Comparison of ENCODE assay signal across 30 cellular contexts in genomic region chr10:21217107-21217506, GRCh38.
"Had no signal": no experiment of that assay in that cellular context is flagged by ENCODE, and none has a peak within 500 bp of the region (broad histone marks: within the 10 kb centered on the region; RNA-seq: fewer than 3 reads in every experiment).

No MANE protein-coding gene starts in this region.

- H3K4me1 Mint-ChIP-seq: activated CD4-positive, alpha-beta T cell treated with anti-CD3 and anti-CD28 coated beads, Interleukin-2, amount 10 ng/mL, durations not matched to agents 7 days and 5 days; activated CD8-positive, alpha-beta memory T cell treated with anti-CD3 and anti-CD28 coated beads, Interleukin-2, amount 10 ng/mL, durations not matched to agents 7 days and 5 days; activated naive CD8-positive, alpha-beta T cell treated with anti-CD3 and anti-CD28 coated beads, Interleukin-2, amount 50 U/mL, for 24 hours; naive thymus-derived CD4-positive, alpha-beta T cell; T-cell had no signal

- FAIRE-seq: colon, endothelial cell of umbilical vein, TTC549 had no signal

- DNase-seq: activated CD4-positive, alpha-beta T cell treated with anti-CD3 and anti-CD28 coated beads, Interleukin-2, amount 10 ng/mL, durations not matched to agents 7 days and 5 days; activated CD4-positive, CD25-positive, alpha-beta regulatory T cell treated with anti-CD3 and anti-CD28 coated beads, Interleukin-2, amount 50 U/mL, for 72 hours; activated CD8-positive, alpha-beta memory T cell treated with anti-CD3 and anti-CD28 coated beads, Interleukin-2, amount 10 ng/mL, durations not matched to agents 7 days and 5 days; activated CD8-positive, alpha-beta T cell treated with anti-CD3 and anti-CD28 coated beads for 36 hours; activated gamma-delta T cell; activated naive CD4-positive, alpha-beta T cell treated with anti-CD3 and anti-CD28 coated beads, Interleukin-2, amount 50 U/mL, for 16 hours; activated naive CD8-positive, alpha-beta T cell treated with anti-CD3 and anti-CD28 coated beads, Interleukin-2, amount 50 U/mL, for 24 hours; activated T-cell treated with anti-CD3 and anti-CD28 coated beads for 4 hours; body of pancreas; caudate nucleus; effector memory CD4-positive, alpha-beta T cell; heart right ventricle; islet precursor cell; left colon; lower lobe of right lung; naive thymus-derived CD4-positive, alpha-beta T cell; stimulated activated CD4-positive, alpha-beta T cell treated with anti-CD3 and anti-CD28 coated beads, Interleukin-12 subunit alpha, Interleukin-12 subunit beta, amount 100 ng/mL, for 4 hours; T-cell; transverse colon; uterus; WERI-Rb-1 had no signal

- H3K9me3 ChIP-seq: body of pancreas, lower lobe of right lung, right atrium auricular region, transverse colon had no signal

- H3K4me1 ChIP-seq: body of pancreas, gastroesophageal sphincter, lower lobe of right lung, right atrium auricular region, transverse colon, uterus had no signal

- H3K27me3 ChIP-seq: body of pancreas, gastroesophageal sphincter, heart right ventricle, right atrium auricular region, transverse colon, uterus had no signal

- H3K4me3 Mint-ChIP-seq: activated CD4-positive, alpha-beta T cell treated with anti-CD3 and anti-CD28 coated beads, Interleukin-2, amount 10 ng/mL, durations not matched to agents 7 days and 5 days; activated CD8-positive, alpha-beta memory T cell treated with anti-CD3 and anti-CD28 coated beads, Interleukin-2, amount 10 ng/mL, durations not matched to agents 7 days and 5 days; activated CD8-positive, alpha-beta T cell treated with anti-CD3 and anti-CD28 coated beads for 36 hours; activated naive CD8-positive, alpha-beta T cell treated with anti-CD3 and anti-CD28 coated beads, Interleukin-2, amount 50 U/mL, for 24 hours; naive thymus-derived CD4-positive, alpha-beta T cell; neural crest cell; stimulated activated naive CD8-positive, alpha-beta T cell treated with anti-CD3 and anti-CD28 coated beads, Interleukin-15, Interleukin-2, amounts not matched to agents 100 ng/mL and 50 ng/mL, for 24 hours; T-cell; T-helper 2 cell treated with Interferon-gamma antibody and Interleukin-4, amounts not matched to agents 5 μg/mL and 100 μg/mL, for 36 hours had no signal

- H3K9me3 Mint-ChIP-seq: activated CD4-positive, alpha-beta T cell treated with anti-CD3 and anti-CD28 coated beads, Interleukin-2, amount 10 ng/mL, durations not matched to agents 7 days and 5 days; activated CD8-positive, alpha-beta T cell treated with anti-CD3 and anti-CD28 coated beads for 36 hours; activated naive CD8-positive, alpha-beta T cell treated with anti-CD3 and anti-CD28 coated beads, Interleukin-2, amount 50 U/mL, for 24 hours; neural crest cell; stimulated activated naive CD8-positive, alpha-beta T cell treated with anti-CD3 and anti-CD28 coated beads, Interleukin-15, Interleukin-2, amounts not matched to agents 100 ng/mL and 50 ng/mL, for 24 hours; T-cell; T-helper 2 cell treated with Interferon-gamma antibody and Interleukin-4, amounts not matched to agents 5 μg/mL and 100 μg/mL, for 36 hours had no signal

- H3K27ac Mint-ChIP-seq: activated CD4-positive, alpha-beta T cell treated with anti-CD3 and anti-CD28 coated beads, Interleukin-2, amount 10 ng/mL, durations not matched to agents 7 days and 5 days; activated CD8-positive, alpha-beta memory T cell treated with anti-CD3 and anti-CD28 coated beads, Interleukin-2, amount 10 ng/mL, durations not matched to agents 7 days and 5 days; activated CD8-positive, alpha-beta T cell treated with anti-CD3 and anti-CD28 coated beads for 36 hours; activated naive CD8-positive, alpha-beta T cell treated with anti-CD3 and anti-CD28 coated beads, Interleukin-2, amount 50 U/mL, for 24 hours; naive thymus-derived CD4-positive, alpha-beta T cell; stimulated activated naive CD8-positive, alpha-beta T cell treated with anti-CD3 and anti-CD28 coated beads, Interleukin-15, Interleukin-2, amounts not matched to agents 100 ng/mL and 50 ng/mL, for 24 hours; T-cell; T-helper 2 cell treated with Interferon-gamma antibody and Interleukin-4, amounts not matched to agents 5 μg/mL and 100 μg/mL, for 36 hours had no signal

- H3K27ac ChIP-seq: body of pancreas, gastroesophageal sphincter, heart right ventricle, lower lobe of right lung, right atrium auricular region, transverse colon, uterus, WERI-Rb-1 had no signal

- ATAC-seq: activated CD8-positive, alpha-beta memory T cell treated with anti-CD3 and anti-CD28 coated beads, Interleukin-2, amount 10 ng/mL, durations not matched to agents 7 days and 5 days; activated CD8-positive, alpha-beta T cell treated with anti-CD3 and anti-CD28 coated beads for 36 hours; activated naive CD8-positive, alpha-beta T cell treated with anti-CD3 and anti-CD28 coated beads, Interleukin-2, amount 50 U/mL, for 24 hours; body of pancreas; esophagus mucosa; gastroesophageal sphincter; left colon; naive thymus-derived CD4-positive, alpha-beta T cell; T-cell had no signal

- H3K36me3 Mint-ChIP-seq: activated CD8-positive, alpha-beta memory T cell treated with anti-CD3 and anti-CD28 coated beads, Interleukin-2, amount 10 ng/mL, durations not matched to agents 7 days and 5 days; naive thymus-derived CD4-positive, alpha-beta T cell; T-cell had no signal

- H3K27me3 Mint-ChIP-seq: activated CD8-positive, alpha-beta memory T cell treated with anti-CD3 and anti-CD28 coated beads, Interleukin-2, amount 10 ng/mL, durations not matched to agents 7 days and 5 days; activated naive CD8-positive, alpha-beta T cell treated with anti-CD3 and anti-CD28 coated beads, Interleukin-2, amount 50 U/mL, for 24 hours had no signal
